ENCODE assay signal across 1 cellular context in the genomic region with DNA sequence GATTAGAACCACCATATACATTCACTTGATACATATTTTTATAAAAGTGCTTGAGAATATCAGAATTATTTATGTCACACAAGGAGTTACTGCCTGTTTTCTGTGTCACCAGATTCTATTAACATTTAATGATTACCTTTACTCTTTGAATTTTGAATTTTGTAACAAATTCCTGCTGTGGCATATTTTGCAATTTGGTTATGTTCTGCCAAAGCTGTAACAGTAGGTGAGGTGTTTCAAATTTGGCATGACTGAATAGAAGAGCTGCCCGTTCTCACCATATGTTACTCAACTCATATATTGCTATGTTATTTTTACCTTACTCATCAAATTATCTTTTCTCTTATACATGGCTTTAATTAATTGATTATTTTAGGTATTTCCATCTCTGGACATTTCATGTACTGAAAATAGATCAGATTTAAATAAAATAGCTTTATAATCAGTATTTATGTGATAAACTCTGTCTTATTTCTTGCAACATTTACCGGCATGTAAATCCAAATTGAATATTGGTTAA.
TF ChIP-seq lines count a peak whose summit lies in the region.

No MANE protein-coding gene starts in this region.

TF ChIP-seq in IMR-90, 13 proteins besides CTCF, POLR2A, EP300 and RAD21:
- TF ChIP-seq BHLHE40 (IDR thresholded peaks at IDR 0.05; ENCODE audit: low read depth, low read length) (no peak), MXI1 (IDR thresholded peaks at IDR 0.05; ENCODE audit: borderline replicate concordance, low read depth, low read length) (no peak), RFX5 (IDR thresholded peaks at IDR 0.05; ENCODE audit: low read depth, low read length) (no peak), SMC3 (IDR thresholded peaks at IDR 0.05; ENCODE audit: low read depth, low read length) (no peak), MAZ (IDR thresholded peaks at IDR 0.05; ENCODE audit: borderline replicate concordance, low read depth, low read length) (no peak), MAFK (IDR thresholded peaks at IDR 0.05; ENCODE audit: low read depth, low read length) (peak; percentile 82)
- TF ChIP-seq, protein P1, sequence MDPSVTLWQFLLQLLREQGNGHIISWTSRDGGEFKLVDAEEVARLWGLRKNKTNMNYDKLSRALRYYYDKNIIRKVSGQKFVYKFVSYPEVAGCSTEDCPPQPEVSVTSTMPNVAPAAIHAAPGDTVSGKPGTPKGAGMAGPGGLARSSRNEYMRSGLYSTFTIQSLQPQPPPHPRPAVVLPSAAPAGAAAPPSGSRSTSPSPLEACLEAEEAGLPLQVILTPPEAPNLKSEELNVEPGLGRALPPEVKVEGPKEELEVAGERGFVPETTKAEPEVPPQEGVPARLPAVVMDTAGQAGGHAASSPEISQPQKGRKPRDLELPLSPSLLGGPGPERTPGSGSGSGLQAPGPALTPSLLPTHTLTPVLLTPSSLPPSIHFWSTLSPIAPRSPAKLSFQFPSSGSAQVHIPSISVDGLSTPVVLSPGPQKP (IDR thresholded peaks at IDR 0.05; ENCODE audit: borderline replicate concordance, low read depth, low read length), result no peak
